15 cellular contexts compared by ENCODE assay signal in genomic region chr4:145539677-145540076, GRCh38.
"Had no signal": no experiment of that assay in that cellular context is flagged by ENCODE, and none has a peak within 500 bp of the region (broad histone marks: within the 10 kb centered on the region; RNA-seq: fewer than 3 reads in every experiment).

No MANE protein-coding gene starts in this region.

- H3K27ac ChIP-seq: esophagus muscularis mucosa, ovary, sigmoid colon, upper lobe of left lung had no signal

- H3K4me1 Mint-ChIP-seq: activated CD8-positive, alpha-beta memory T cell treated with anti-CD3 and anti-CD28 coated beads, Interleukin-2, amount 10 ng/mL, durations not matched to agents 7 days and 5 days had no signal

- H3K9me3 Mint-ChIP-seq: activated T-cell treated with anti-CD3 and anti-CD28 coated beads, Interleukin-2, amount 50 U/mL, for 24 hours had no signal

- H3K36me3 Mint-ChIP-seq: activated CD8-positive, alpha-beta memory T cell treated with anti-CD3 and anti-CD28 coated beads, Interleukin-2, amount 10 ng/mL, durations not matched to agents 7 days and 5 days; activated naive CD8-positive, alpha-beta T cell had no signal

- H3K9me3 ChIP-seq: esophagus muscularis mucosa, ovary, sigmoid colon, upper lobe of left lung had no signal

- H3K36me3 ChIP-seq: ovary had no signal

- DNase-seq: activated CD4-positive, alpha-beta T cell treated with anti-CD3 and anti-CD28 coated beads, Interleukin-2, amount 50 U/mL, for 4 hours; activated CD8-positive, alpha-beta memory T cell treated with anti-CD3 and anti-CD28 coated beads, Interleukin-2, amount 10 ng/mL, durations not matched to agents 7 days and 5 days; activated gamma-delta T cell; activated T-cell treated with anti-CD3 and anti-CD28 coated beads, Interleukin-2, amount 50 U/mL, for 24 hours; cerebellar nuclear complex; left cardiac atrium; ovary; sigmoid colon; stimulated activated naive CD4-positive, alpha-beta T cell; substantia nigra; T-helper 2 cell; upper lobe of left lung had no signal

- H3K4me3 ChIP-seq: esophagus muscularis mucosa, ovary, sigmoid colon, upper lobe of left lung had no signal

- ATAC-seq: activated CD4-positive, CD25-positive, alpha-beta regulatory T cell treated with anti-CD3 and anti-CD28 coated beads, Interleukin-2, amount 50 U/mL, for 24 hours; activated CD8-positive, alpha-beta memory T cell treated with anti-CD3 and anti-CD28 coated beads, Interleukin-2, amount 10 ng/mL, durations not matched to agents 7 days and 5 days; left cardiac atrium had no signal

- H3K27me3 ChIP-seq: esophagus muscularis mucosa, ovary, sigmoid colon, upper lobe of left lung had no signal

- H3K4me3 Mint-ChIP-seq: activated CD8-positive, alpha-beta memory T cell treated with anti-CD3 and anti-CD28 coated beads, Interleukin-2, amount 10 ng/mL, durations not matched to agents 7 days and 5 days; activated naive CD8-positive, alpha-beta T cell; activated T-cell treated with anti-CD3 and anti-CD28 coated beads, Interleukin-2, amount 50 U/mL, for 24 hours had no signal

- H3K27ac Mint-ChIP-seq: activated CD8-positive, alpha-beta memory T cell treated with anti-CD3 and anti-CD28 coated beads, Interleukin-2, amount 10 ng/mL, durations not matched to agents 7 days and 5 days; activated naive CD8-positive, alpha-beta T cell; activated T-cell treated with anti-CD3 and anti-CD28 coated beads, Interleukin-2, amount 50 U/mL, for 24 hours had no signal
